Comparison of ENCODE assay signal across 2 cellular contexts in genomic region chr7:130380121-130380860, GRCh38.
TF ChIP-seq lines count a peak whose summit lies in the region.

CPA1 (plus strand) TSS chr7:130380494; CDS start chr7:130380521, 27 bp downstream.

TF ChIP-seq in HCT116, 20 proteins besides CTCF, POLR2A, EP300 and RAD21 (continued from another document):
- TF ChIP-seq REST (IDR thresholded peaks at IDR 0.05; ENCODE audit: low read depth), result no peak
- TF ChIP-seq ATF3 (IDR thresholded peaks at IDR 0.05), result no peak
- no peak for TF ChIP-seq JUND (IDR thresholded peaks at IDR 0.05)
- TF ChIP-seq FOSL1 (IDR thresholded peaks at IDR 0.05; ENCODE audit: low read depth), result no peak
- no peak for TF ChIP-seq CBX3 (IDR thresholded peaks at IDR 0.05; ENCODE audit: low read depth)
- no peak for TF ChIP-seq SP1 (IDR thresholded peaks at IDR 0.05; ENCODE audit: low read depth)

TF ChIP-seq in SK-N-SH treated with all-trans-retinoic acid at 6 μM for 48 hours, 23 proteins besides CTCF, POLR2A, EP300 and RAD21 (continued from another document):
- TF ChIP-seq TSHZ2 (CRISPR knock-in tag; IDR thresholded peaks at IDR 0.05), result no peak
- TF ChIP-seq TOX (CRISPR knock-in tag; IDR thresholded peaks at IDR 0.05; ENCODE audit: borderline replicate concordance), result no peak
- TF ChIP-seq TCF4 (CRISPR knock-in tag; IDR thresholded peaks at IDR 0.05; ENCODE audit: borderline replicate concordance), result no peak
- no peak for TF ChIP-seq SNAI2 (CRISPR knock-in tag; IDR thresholded peaks at IDR 0.05)
- TF ChIP-seq, protein P1, sequence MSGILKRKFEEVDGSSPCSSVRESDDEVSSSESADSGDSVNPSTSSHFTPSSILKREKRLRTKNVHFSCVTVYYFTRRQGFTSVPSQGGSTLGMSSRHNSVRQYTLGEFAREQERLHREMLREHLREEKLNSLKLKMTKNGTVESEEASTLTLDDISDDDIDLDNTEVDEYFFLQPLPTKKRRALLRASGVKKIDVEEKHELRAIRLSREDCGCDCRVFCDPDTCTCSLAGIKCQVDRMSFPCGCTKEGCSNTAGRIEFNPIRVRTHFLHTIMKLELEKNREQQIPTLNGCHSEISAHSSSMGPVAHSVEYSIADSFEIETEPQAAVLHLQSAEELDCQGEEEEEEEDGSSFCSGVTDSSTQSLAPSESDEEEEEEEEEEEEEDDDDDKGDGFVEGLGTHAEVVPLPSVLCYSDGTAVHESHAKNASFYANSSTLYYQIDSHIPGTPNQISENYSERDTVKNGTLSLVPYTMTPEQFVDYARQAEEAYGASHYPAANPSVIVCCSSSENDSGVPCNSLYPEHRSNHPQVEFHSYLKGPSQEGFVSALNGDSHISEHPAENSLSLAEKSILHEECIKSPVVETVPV (CRISPR knock-in tag; IDR thresholded peaks at IDR 0.05), result no peak
- no peak for TF ChIP-seq ZFP30 (CRISPR knock-in tag; IDR thresholded peaks at IDR 0.05)
- TF ChIP-seq ZNF8 (CRISPR knock-in tag; IDR thresholded peaks at IDR 0.05), result no peak
- TF ChIP-seq GLIS3 (CRISPR knock-in tag; IDR thresholded peaks at IDR 0.05), result no peak
- no peak for TF ChIP-seq ISL1 (CRISPR knock-in tag; IDR thresholded peaks at IDR 0.05)
- no peak for TF ChIP-seq ARNTL (CRISPR knock-in tag; IDR thresholded peaks at IDR 0.05; ENCODE audit: borderline replicate concordance, low read depth)
- no peak for TF ChIP-seq BACH2 (CRISPR knock-in tag; IDR thresholded peaks at IDR 0.05; ENCODE audit: borderline replicate concordance)
- no peak for TF ChIP-seq PATZ1 (CRISPR knock-in tag; IDR thresholded peaks at IDR 0.05; ENCODE audit: borderline replicate concordance)
- no peak for TF ChIP-seq PPARA (CRISPR knock-in tag; IDR thresholded peaks at IDR 0.05; ENCODE audit: borderline replicate concordance)
- TF ChIP-seq ZFP3 (CRISPR knock-in tag; IDR thresholded peaks at IDR 0.05), result no peak
- TF ChIP-seq ESRRG (CRISPR knock-in tag; IDR thresholded peaks at IDR 0.05), result no peak
TF ChIP-seq in SK-N-SH treated with all-trans-retinoic acid at 6 μM for 48 hours: peak in this region for 0.
